Comparison of ENCODE assay signal across 23 cellular contexts in the genomic region with DNA sequence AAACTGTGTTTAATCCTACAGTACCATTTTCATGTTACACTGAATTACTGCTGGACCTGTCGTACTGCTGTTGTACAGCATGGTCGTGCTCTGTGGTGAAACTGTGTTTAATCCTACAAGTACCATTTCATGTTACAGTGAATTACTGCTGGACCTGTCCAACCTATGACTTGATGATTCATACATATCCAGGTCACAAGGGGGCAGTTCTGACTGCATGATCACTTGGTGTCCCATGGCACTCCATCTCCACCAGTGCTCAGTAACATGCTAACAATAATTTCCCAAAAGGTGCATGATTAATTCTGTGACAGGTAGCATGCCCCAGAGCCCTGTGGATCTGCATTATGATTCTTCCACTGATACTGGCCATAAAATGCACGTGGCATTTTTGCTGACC.
"Had no signal": no experiment of that assay in that cellular context is flagged by ENCODE, and none has a peak within 500 bp of the region (broad histone marks: within the 10 kb centered on the region; RNA-seq: fewer than 3 reads in every experiment).

No MANE protein-coding gene starts in this region.

- H3K4me3 ChIP-seq: PC-9, Peyer's patch, SJSA1, SK-N-MC had no signal

- H3K27me3 ChIP-seq: Peyer's patch, SJSA1 had no signal

- ATAC-seq: HepG2 had no signal

- DNase-seq: IMR-90, Kasumi-1, NCI-H1092, NCI-H1105 treated with DMSO at 0.1 percent for 48 hours, NCI-H1417 treated with DMSO at 0.1 percent for 48 hours, NCI-H146, NCI-H1694 treated with DMSO at 0.1 percent for 48 hours, NCI-H1930, NCI-H2081, NCI-H2171, NCI-H226, NCI-H446, NCI-H510A, NCI-H524 treated with DMSO at 0.1 percent for 48 hours, NCI-H69, NCI-H774, PC-9, Peyer's patch, Right ventricle myocardium superior, SIG-M5 had no signal

- FAIRE-seq: HepG2 had no signal

- H3K36me3 ChIP-seq: Peyer's patch, SJSA1 had no signal

- H3K9me3 ChIP-seq: Peyer's patch, SJSA1 had no signal
